ENCODE assay signal across 22 cellular contexts in the genomic region with DNA sequence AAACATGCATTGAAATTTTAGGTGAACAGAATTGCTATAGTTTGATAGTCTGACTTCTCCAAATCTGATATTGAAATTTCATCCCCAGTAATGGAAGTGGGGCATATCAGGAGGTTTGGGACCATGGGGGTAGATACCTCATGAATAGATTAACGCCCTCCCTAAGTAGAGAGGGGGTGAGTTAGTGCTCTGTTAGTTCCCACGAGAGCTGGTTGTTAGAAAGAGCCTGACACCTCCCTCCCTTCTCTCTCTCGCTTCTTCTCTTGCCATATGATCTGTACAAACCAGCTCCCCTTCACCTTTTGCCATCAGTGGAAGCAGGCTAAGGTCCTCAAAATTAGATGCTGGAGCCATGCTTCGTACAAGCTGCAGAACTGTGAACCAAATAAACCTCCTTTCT.
DNase-seq lines count a peak whose midpoint lies in the region; ATAC-seq and TF ChIP-seq lines count a peak whose summit lies in the region.
"Had no signal": no experiment of that assay in that cellular context is flagged by ENCODE, and none has a peak within 500 bp of the region (broad histone marks: within the 10 kb centered on the region; RNA-seq: fewer than 3 reads in every experiment).

No MANE protein-coding gene starts in this region.

- no peak for TF ChIP-seq POLR2A in sigmoid colon (IDR thresholded peaks at IDR 0.05)

- H2BK120ac ChIP-seq in neuronal stem cell (ENCODE audit: low read depth, low read length) = no peak overlapping the region

- H3K9ac ChIP-seq in neuronal stem cell (ENCODE audit: low read depth, low read length, poor library complexity) = no peak overlapping the region

- WGBS in neuronal stem cell (ENCODE audit: extremely low coverage in 2 of 2, insufficient read length in 2 of 2, insufficient replicate concordance in 1 of 2), 2 donors = no CpG with 5 or more reads among the region's 4 CpGs
- WGBS in sigmoid colon, 2 donors = 82 to 89% methylated on average over 4 of the region's 4 CpGs

- H2BK5ac ChIP-seq in neuronal stem cell (ENCODE audit: low read length) = no peak overlapping the region

- TF ChIP-seq CTCF in sigmoid colon (IDR thresholded peaks at IDR 0.05) = no peak

- no peak overlapping the region for H4K8ac ChIP-seq in neuronal stem cell (ENCODE audit: low read depth, low read length)

- H3K4ac ChIP-seq in neuronal stem cell (ENCODE audit: low read length) = no peak overlapping the region

- ATAC-seq in GM18511 (IDR thresholded peaks at IDR 0.05; ENCODE audit: unreplicated experiment) (peak; percentile 57), GM21576 (IDR thresholded peaks at IDR 0.05; ENCODE audit: unreplicated experiment) (peak; percentile 33), HG03439 (IDR thresholded peaks at IDR 0.05; ENCODE audit: unreplicated experiment) (peak; percentile 44), GM21717 (IDR thresholded peaks at IDR 0.05; ENCODE audit: unreplicated experiment) (no peak)
- ATAC-seq: HCT116; K562; left lung; naive thymus-derived CD8-positive, alpha-beta T cell; right cardiac atrium had no signal

- no peak overlapping the region for H4K91ac ChIP-seq in neuronal stem cell (ENCODE audit: low read depth, low read length, poor library complexity)

- H3K14ac ChIP-seq in neuronal stem cell (ENCODE audit: low read length) = peak overlapping the region; percentile 21

- H2AFZ ChIP-seq in neuronal stem cell (ENCODE audit: low read length) = no peak overlapping the region

- no peak overlapping the region for H2AK5ac ChIP-seq in neuronal stem cell (ENCODE audit: low read depth, low read length)

- no peak overlapping the region for H3K23ac ChIP-seq in neuronal stem cell (ENCODE audit: low read depth, low read length, poor library complexity)

- no peak overlapping the region for H3K27ac ChIP-seq in neuronal stem cell (replicated peaks; ENCODE audit: low read length)
- H3K27ac ChIP-seq in sigmoid colon = no peak overlapping the region
- H3K27ac ChIP-seq: left lung, SK-N-MC, VCaP had no signal

- intact Hi-C loops in sigmoid colon (cut with DNase I) = no loop called here

- DNase-seq in neuronal stem cell (ENCODE audit: low spot score) = no peak
- DNase-seq in superior temporal gyrus (ENCODE audit: extremely low spot score) = no peak
- DNase-seq in A172 (ENCODE audit: low spot score) = no peak
- DNase-seq in sigmoid colon = no peak
- DNase-seq: activated naive CD8-positive, alpha-beta T cell treated with anti-CD3 and anti-CD28 coated beads for 36 hours; immature natural killer cell; left lung; MG63; naive thymus-derived CD8-positive, alpha-beta T cell; NCI-H1436 treated with DMSO at 0.1 percent for 48 hours; NCI-H2171; NCI-H526; right cardiac atrium; RPMI8226 had no signal

- no peak overlapping the region for H3K18ac ChIP-seq in neuronal stem cell (ENCODE audit: low read length)

- H2BK15ac ChIP-seq in neuronal stem cell (ENCODE audit: low read length) = no peak overlapping the region

- no peak for TF ChIP-seq EP300 in sigmoid colon (IDR thresholded peaks at IDR 0.05)

- H3K4me1 ChIP-seq in neuronal stem cell (ENCODE audit: control insufficient read depth in 2 of 2, insufficient read depth in 1 of 2, low read depth in 1 of 2, low read length in 2 of 2) = no peaks in the 10 kb centered on the region
- H3K4me1 ChIP-seq in sigmoid colon = no peaks in the 10 kb centered on the region
- H3K4me1 ChIP-seq: left lung had no signal

- H3K36me3 ChIP-seq in neuronal stem cell (replicated peaks in 1 of 2; ENCODE audit: control insufficient read depth in 2 of 2, insufficient read depth in 2 of 2, low read length in 2 of 2) (peaks cover 3 to 67% of the 10 kb centered on the region in 2 donors), sigmoid colon (no peaks in the 10 kb centered on the region)
- H3K36me3 ChIP-seq: left lung, MG63 had no signal

- H3K27me3 ChIP-seq in neuronal stem cell (ENCODE audit: control insufficient read depth in 3 of 3, insufficient read depth in 3 of 3, low read depth in 1 of 3, low read length in 3 of 3) (no peaks in the 10 kb centered on the region), sigmoid colon (no peaks in the 10 kb centered on the region)
- H3K27me3 ChIP-seq: left lung, MG63 had no signal

- H3K79me1 ChIP-seq in neuronal stem cell (ENCODE audit: low read depth, low read length) = no peaks in the 10 kb centered on the region

- H3K9me3 ChIP-seq in neuronal stem cell (replicated peaks in 1 of 2; ENCODE audit: control insufficient read depth in 2 of 2, insufficient read depth in 1 of 2, low read depth in 1 of 2, low read length in 2 of 2) = no peaks in the 10 kb centered on the region
- no peaks in the 10 kb centered on the region for H3K9me3 ChIP-seq in sigmoid colon
- H3K9me3 ChIP-seq: left lung, MG63 had no signal

- H3K4me2 ChIP-seq in neuronal stem cell (ENCODE audit: insufficient read depth, low read length, poor library complexity, severe bottlenecking) = no peak overlapping the region

- no peak overlapping the region for H2BK12ac ChIP-seq in neuronal stem cell (ENCODE audit: low read length)

- H3K4me3 ChIP-seq in neuronal stem cell (ENCODE audit: low read length in 2 of 2) (no peak overlapping the region), sigmoid colon (no peak overlapping the region)
- H3K4me3 ChIP-seq: K562, left lung, MG63, SK-N-MC had no signal
